17 cellular contexts compared by ENCODE assay signal in the genomic region with DNA sequence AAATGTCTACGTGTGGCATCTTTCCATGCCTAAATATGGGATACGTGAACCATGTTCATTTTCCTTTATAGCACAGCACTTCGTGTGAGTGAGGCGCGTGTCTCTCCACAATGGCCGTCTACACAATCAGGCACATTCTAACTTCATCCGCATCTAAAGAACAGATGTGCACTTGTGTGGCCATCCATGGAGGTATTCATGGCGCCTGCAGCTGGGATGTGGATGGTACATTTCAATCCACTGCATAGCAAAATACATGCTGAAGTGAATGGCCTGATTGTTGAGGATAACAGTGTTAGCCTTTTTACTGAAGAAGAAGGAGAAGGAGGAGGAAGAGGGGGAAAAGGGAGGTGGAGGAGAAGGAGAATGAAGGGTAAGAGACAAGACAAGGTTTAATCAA.
DNase-seq lines count a peak whose midpoint lies in the region; ATAC-seq lines count a peak whose summit lies in the region.
"Had no signal": no experiment of that assay in that cellular context is flagged by ENCODE, and none has a peak within 500 bp of the region (broad histone marks: within the 10 kb centered on the region; RNA-seq: fewer than 3 reads in every experiment).

No MANE protein-coding gene starts in this region.

- intact Hi-C loops in head of caudate nucleus (cut with DNase I), result no loop called here

- ATAC-seq in GM21717 (IDR thresholded peaks at IDR 0.05; ENCODE audit: unreplicated experiment) (no peak), GM18868 (IDR thresholded peaks at IDR 0.05; ENCODE audit: unreplicated experiment) (no peak)

- DNase-seq in C1 segment of cervical spinal cord (lab: John Stamatoyannopoulos, UW) (peak in 12 of 14 donors; percentile 5 to 65 (median 44)), anterior cingulate cortex (lab: John Stamatoyannopoulos, UW) (peak in 52 of 58 donors; percentile 5 to 92 (median 61)), head of caudate nucleus (peak; percentile 47 to 93 (median 79)), nucleus accumbens (lab: John Stamatoyannopoulos, UW) (peak in 52 of 56 donors; percentile 13 to 91 (median 66)), activated T-cell treated with anti-CD3 and anti-CD28 coated beads for 4 hours (no peak), GF-D8 (lab: John Stamatoyannopoulos, UW) (no peak)
- DNase-seq: DMS53, GM23248, KBM-7, NCI-H1048, NCI-H146, NCI-H2081 treated with DMSO at 0.1 percent for 48 hours, NCI-H2227 treated with DMSO at 0.1 percent for 48 hours, NCI-H526, RPMI8226 had no signal

Comparison
In these comparisons a context has a peak if more than half of its experiments do, and no peak if none do; other contexts are left out.
1. DNase-seq: peak in C1 segment of cervical spinal cord (12 of 14), anterior cingulate cortex (52 of 58), head of caudate nucleus (42 of 42) and nucleus accumbens (52 of 56); none in activated T-cell treated with anti-CD3 and anti-CD28 coated beads for 4 hours (single experiment) and GF-D8 (single experiment).